ENCODE assay signal across 11 cellular contexts in genomic region chr20:45797510-45797909, GRCh38. TPM values are rescaled to one million over a fixed set of nuclear protein-coding genes. Genes with fewer than 3 reads are reported as not detected.
"Had no signal": no experiment of that assay in that cellular context is flagged by ENCODE, and none has a peak within 500 bp of the region (broad histone marks: within the 10 kb centered on the region; RNA-seq: fewer than 3 reads in every experiment).

No MANE protein-coding gene starts in this region.

RNA-seq across cellular contexts. Expression of gene WFDC3, which starts 5.8 kb away (rescaled TPM):
- total RNA-seq: naive thymus-derived CD8-positive, alpha-beta T cell; natural killer cell treated with Interleukin-12 subunit alpha and Interleukin-12 subunit beta and Interleukin-15 and Interleukin-18, amount 100 ng/mL, for 72 hours; neural crest cell; osteocyte; smooth muscle cell; spleen; subcutaneous adipose tissue; thoracic aorta; vagina had no signal

RNA-seq across cellular contexts. Expression of gene UBE2C, which starts 14.9 kb away (rescaled TPM):
- total RNA-seq: thoracic aorta had no signal
- polyA plus RNA-seq: naive thymus-derived CD8-positive, alpha-beta T cell had no signal

RNA-seq across cellular contexts. Expression of gene TNNC2, which starts 29.6 kb away (rescaled TPM):
- total RNA-seq: natural killer cell treated with Interleukin-12 subunit alpha and Interleukin-12 subunit beta and Interleukin-15 and Interleukin-18, amount 100 ng/mL, for 72 hours; neural crest cell; pancreas; renal cortical epithelial cell; thoracic aorta; vagina had no signal
